ENCODE assay signal across 8 cellular contexts in the genomic region with DNA sequence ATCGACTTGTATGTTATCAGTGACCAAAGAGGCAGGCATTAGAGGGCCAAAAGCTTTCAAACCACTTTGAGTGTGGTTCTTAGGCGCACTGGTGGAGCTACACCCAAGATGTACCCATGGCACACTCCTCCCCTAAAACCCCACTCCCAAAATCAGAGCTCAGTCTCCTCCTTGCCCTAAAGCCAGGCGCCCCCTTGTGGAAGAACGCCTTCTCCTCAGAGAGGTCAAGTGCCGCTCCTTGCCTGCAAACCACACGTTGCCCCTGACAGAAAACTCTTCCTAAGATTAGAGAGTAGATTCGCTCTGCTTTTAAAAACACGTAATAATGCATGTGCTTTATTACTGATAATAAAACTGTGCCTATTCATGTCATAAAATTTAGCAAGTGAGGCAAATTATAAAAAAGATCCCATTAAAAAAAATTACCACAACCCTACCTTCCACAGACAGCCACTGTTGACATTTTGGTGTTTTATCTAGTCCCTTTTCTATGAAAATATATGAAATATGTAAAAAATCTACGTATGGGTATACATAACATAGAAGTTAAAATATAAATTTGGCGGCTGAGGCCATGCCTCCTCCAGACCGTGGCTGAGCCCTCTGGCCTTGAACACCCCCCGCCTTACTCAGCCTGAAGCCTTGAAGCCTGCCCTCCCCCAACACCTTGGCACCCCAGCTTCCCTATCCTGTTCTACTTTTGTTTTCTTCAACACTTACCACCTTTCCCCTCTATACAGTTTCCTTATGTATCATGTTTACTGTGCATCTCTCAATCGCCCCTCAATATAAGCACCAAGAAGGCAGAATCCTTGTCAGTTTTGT. TPM values are rescaled to one million over a fixed set of nuclear protein-coding genes. Genes with fewer than 3 reads are reported as not detected.
DNase-seq lines count a peak whose midpoint lies in the region; ATAC-seq and TF ChIP-seq lines count a peak whose summit lies in the region.

No MANE protein-coding gene starts in this region.

- DNase-seq in BE2C (peak; percentile 92), H7 (peak; percentile 87), OCI-M1 (lab: John Stamatoyannopoulos, UW) (peak; percentile 86), fibroblast of gingiva (ENCODE audit: low read depth) (peak; percentile 51)
- peak; percentile 80 for DNase-seq in activated T-cell treated with anti-CD3 and anti-CD28 coated beads, Interleukin-2, amount 50 U/mL, for 1 hour
- DNase-seq in stimulated activated naive CD4-positive, alpha-beta T cell treated with Interleukin-2 at 50 U/mL for 16 hours (lab: John Stamatoyannopoulos, UW): peak; percentile 71

- no peaks in the 10 kb centered on the region for H3K27me3 ChIP-seq in BE2C
- no peaks in the 10 kb centered on the region for H3K27me3 ChIP-seq in H7 (ENCODE audit: control insufficient read depth, insufficient read depth, low read length)

- peaks cover 4% of the 10 kb centered on the region for H3K27me3 Mint-ChIP-seq in nephron (ENCODE audit: low read depth)

- no peaks in the 10 kb centered on the region for H3K9me3 ChIP-seq in BE2C

- no peaks in the 10 kb centered on the region for H3K36me3 ChIP-seq in BE2C
- no peaks in the 10 kb centered on the region for H3K36me3 ChIP-seq in H7 (replicated peaks; ENCODE audit: control insufficient read depth, insufficient read depth, low read length)

- no peak overlapping the region for H3K4me3 Mint-ChIP-seq in nephron

- H3K4me3 ChIP-seq in BE2C (ENCODE audit: low read depth, low read length) (no peak overlapping the region), H7 (ENCODE audit: insufficient read depth, low read depth, low read length) (no peak overlapping the region)

- H3K4me1 Mint-ChIP-seq in nephron: no peaks in the 10 kb centered on the region

- ATAC-seq in GM19035 (IDR thresholded peaks at IDR 0.05; ENCODE audit: unreplicated experiment): no peak

- H3K27ac Mint-ChIP-seq in nephron: no peak overlapping the region

- TF ChIP-seq CTCF in BE2C (IDR thresholded peaks at IDR 0.05; ENCODE audit: low read depth, low read length) (peak; percentile 96), nephron (IDR thresholded peaks at IDR 0.05; ENCODE audit: unreplicated experiment in 3 of 3) (peak; percentile 56 to 70 (median 61))

- no peaks in the 10 kb centered on the region for H3K9me3 Mint-ChIP-seq in nephron

- no peaks in the 10 kb centered on the region for H3K36me3 Mint-ChIP-seq in nephron (ENCODE audit: low read depth)

- no peaks in the 10 kb centered on the region for H3K4me1 ChIP-seq in BE2C

RNA-seq across cellular contexts. Expression of gene BCL2L10, which starts 33.5 kb away (rescaled TPM):
- polyA plus RNA-seq in BE2C (2012; ENCODE audit: insufficient read depth, insufficient read length, low read depth): not detected
- not detected in 2 replicates for total RNA-seq in H7 (2014; rRNA removed; shearing (Covaris generic))
